37 cellular contexts compared by ENCODE assay signal in the genomic region with DNA sequence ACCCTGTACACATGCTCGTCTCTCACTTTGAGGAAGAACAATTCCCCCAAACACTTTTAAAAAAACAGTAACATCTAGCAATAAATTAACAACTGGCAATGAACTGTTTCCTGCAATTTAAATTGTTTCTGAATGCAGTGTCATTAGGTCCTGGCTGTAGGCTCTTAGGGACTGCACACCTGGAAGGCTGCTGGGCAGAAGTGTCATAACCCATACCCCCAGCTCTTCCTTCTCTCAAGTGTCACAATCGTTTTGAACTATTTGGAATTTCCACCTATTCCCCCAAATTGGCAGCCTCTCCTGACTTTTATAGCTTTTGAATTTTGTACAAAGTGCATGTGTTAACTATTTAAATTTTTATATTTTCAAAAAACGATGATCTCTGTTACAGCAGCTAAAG.
"Had no signal": no experiment of that assay in that cellular context is flagged by ENCODE, and none has a peak within 500 bp of the region (broad histone marks: within the 10 kb centered on the region; RNA-seq: fewer than 3 reads in every experiment).

No MANE protein-coding gene starts in this region.

- H3K9me3 Mint-ChIP-seq: activated T-helper 1 cell treated with anti-CD3 and anti-CD28 coated beads, Interleukin-12 subunit alpha, Interleukin-12 subunit beta, Interleukin-2, Interleukin-4 antibody, amounts not matched to agents 30 ng/mL and 10 ng/mL and 1 ng/mL, durations not matched to agents 14 hours and 24 hours and 36 hours had no signal

- H3K4me1 ChIP-seq: adrenal gland, ascending aorta, body of pancreas, breast epithelium had no signal

- H3K4me3 Mint-ChIP-seq: activated naive CD4-positive, alpha-beta T cell treated with anti-CD3 and anti-CD28 coated beads for 36 hours; activated naive CD4-positive, alpha-beta T cell treated with anti-CD3 and anti-CD28 coated beads, Interleukin-2, amount 10 ng/mL, durations not matched to agents 7 days and 5 days; activated naive CD4-positive, alpha-beta T cell treated with anti-CD3 and anti-CD28 coated beads, Interleukin-2, amount 50 U/mL, for 24 hours; activated naive CD8-positive, alpha-beta T cell; activated naive CD8-positive, alpha-beta T cell treated with anti-CD3 and anti-CD28 coated beads for 36 hours; activated naive CD8-positive, alpha-beta T cell treated with anti-CD3 and anti-CD28 coated beads, Interleukin-2, amount 10 ng/mL, durations not matched to agents 7 days and 5 days; activated naive CD8-positive, alpha-beta T cell treated with anti-CD3 and anti-CD28 coated beads, Interleukin-2, amount 50 U/mL, for 24 hours; activated T-cell treated with anti-CD3 and anti-CD28 coated beads, Interleukin-2, amount 50 U/mL, for 24 hours; activated T-cell treated with anti-CD3 and anti-CD28 coated beads, Interleukin-2, amount 50 U/mL, for 4 hours; activated T-cell treated with anti-CD3 and anti-CD28 coated beads, Interleukin-2, amount 50 U/mL, for 72 hours; activated T-helper 1 cell treated with anti-CD3 and anti-CD28 coated beads, Interleukin-12 subunit alpha, Interleukin-12 subunit beta, Interleukin-2, Interleukin-4 antibody, amounts not matched to agents 30 ng/mL and 10 ng/mL and 1 ng/mL, durations not matched to agents 14 hours and 24 hours and 36 hours; activated T-helper 17 cell treated with anti-CD3 and anti-CD28 coated beads, Interleukin-2, amount 50 U/mL, for 72 hours; brain; central memory CD8-positive, alpha-beta T cell had no signal

- H3K27ac Mint-ChIP-seq: activated naive CD4-positive, alpha-beta T cell treated with anti-CD3 and anti-CD28 coated beads for 36 hours; activated naive CD4-positive, alpha-beta T cell treated with anti-CD3 and anti-CD28 coated beads, Interleukin-2, amount 10 ng/mL, durations not matched to agents 7 days and 5 days; activated naive CD4-positive, alpha-beta T cell treated with anti-CD3 and anti-CD28 coated beads, Interleukin-2, amount 50 U/mL, for 24 hours; activated naive CD4-positive, alpha-beta T cell treated with anti-CD3 and anti-CD28 coated beads, Interleukin-2, amount 50 U/mL, for 72 hours; activated naive CD8-positive, alpha-beta T cell; activated naive CD8-positive, alpha-beta T cell treated with anti-CD3 and anti-CD28 coated beads for 36 hours; activated naive CD8-positive, alpha-beta T cell treated with anti-CD3 and anti-CD28 coated beads, Interleukin-2, amount 10 ng/mL, durations not matched to agents 7 days and 5 days; activated naive CD8-positive, alpha-beta T cell treated with anti-CD3 and anti-CD28 coated beads, Interleukin-2, amount 50 U/mL, for 24 hours; activated T-cell treated with anti-CD3 and anti-CD28 coated beads, Interleukin-2, amount 50 U/mL, for 24 hours; activated T-cell treated with anti-CD3 and anti-CD28 coated beads, Interleukin-2, amount 50 U/mL, for 72 hours; activated T-helper 1 cell treated with anti-CD3 and anti-CD28 coated beads, Interleukin-12 subunit alpha, Interleukin-12 subunit beta, Interleukin-2, Interleukin-4 antibody, amounts not matched to agents 30 ng/mL and 10 ng/mL and 1 ng/mL, durations not matched to agents 14 hours and 24 hours and 36 hours; activated T-helper 17 cell treated with anti-CD3 and anti-CD28 coated beads, Interleukin-2, amount 50 U/mL, for 72 hours; activated T-helper 2 cell treated with anti-CD3 and anti-CD28 coated beads, Interferon-gamma antibody, Interleukin-2, Interleukin-4, amounts not matched to agents 10 μg/mL and 5 μg/mL and 100 μg/mL, durations not matched to agents 14 hours and 24 hours and 36 hours; brain had no signal

- H3K27me3 ChIP-seq: adrenal gland, ascending aorta, body of pancreas, brain microvascular endothelial cell, breast epithelium, cardiac muscle cell had no signal

- H3K36me3 ChIP-seq: adrenal gland, ascending aorta, brain microvascular endothelial cell, breast epithelium, cardiac muscle cell had no signal

- H3K9me3 ChIP-seq: adrenal gland, ascending aorta, body of pancreas, breast epithelium had no signal

- H3K36me3 Mint-ChIP-seq: activated naive CD4-positive, alpha-beta T cell treated with anti-CD3 and anti-CD28 coated beads, Interleukin-2, amount 10 ng/mL, durations not matched to agents 7 days and 5 days; brain had no signal

- H3K4me1 Mint-ChIP-seq: activated naive CD4-positive, alpha-beta T cell treated with anti-CD3 and anti-CD28 coated beads, Interleukin-2, amount 10 ng/mL, durations not matched to agents 7 days and 5 days; activated naive CD8-positive, alpha-beta T cell treated with anti-CD3 and anti-CD28 coated beads, Interleukin-2, amount 50 U/mL, for 24 hours; activated T-helper 17 cell treated with anti-CD3 and anti-CD28 coated beads, Interleukin-2, amount 50 U/mL, for 72 hours; brain; central memory CD8-positive, alpha-beta T cell had no signal

- ATAC-seq: activated naive CD4-positive, alpha-beta T cell treated with anti-CD3 and anti-CD28 coated beads, Interleukin-2, amount 50 U/mL, for 72 hours; activated naive CD8-positive, alpha-beta T cell treated with anti-CD3 and anti-CD28 coated beads, Interleukin-2, amount 50 U/mL, for 24 hours; activated T-cell treated with anti-CD3 and anti-CD28 coated beads, Interleukin-2, amount 50 U/mL, for 4 hours; activated T-cell treated with anti-CD3 and anti-CD28 coated beads, Interleukin-2, amount 50 U/mL, for 72 hours; activated T-helper 17 cell treated with anti-CD3 and anti-CD28 coated beads, Interleukin-2, amount 50 U/mL, for 72 hours; body of pancreas had no signal

- H3K27ac ChIP-seq: adrenal gland, ascending aorta, body of pancreas, brain microvascular endothelial cell, breast epithelium, cardiac muscle cell had no signal

- H3K4me3 ChIP-seq: adrenal gland, ascending aorta, body of pancreas, breast epithelium, cardiac muscle cell had no signal

- DNase-seq: activated effector memory CD4-positive, alpha-beta T cell treated with anti-CD3 and anti-CD28 coated beads, Interleukin-2, amount 50 U/mL, for 16 hours; activated effector memory CD4-positive, alpha-beta T cell treated with Interleukin-2 at 50 U/mL for 16 hours; activated gamma-delta T cell; activated gamma-delta T cell treated with Interleukin-2 at 50 U/mL for 16 hours; activated naive CD4-positive, alpha-beta T cell; activated naive CD4-positive, alpha-beta T cell treated with anti-CD3 and anti-CD28 coated beads for 36 hours; activated naive CD4-positive, alpha-beta T cell treated with anti-CD3 and anti-CD28 coated beads, Interleukin-2, amount 10 ng/mL, durations not matched to agents 7 days and 5 days; activated naive CD4-positive, alpha-beta T cell treated with anti-CD3 and anti-CD28 coated beads, Interleukin-2, amount 50 U/mL, for 16 hours; activated naive CD4-positive, alpha-beta T cell treated with Interleukin-2 at 50 U/mL for 16 hours; activated naive CD8-positive, alpha-beta T cell treated with anti-CD3 and anti-CD28 coated beads for 36 hours; activated naive CD8-positive, alpha-beta T cell treated with anti-CD3 and anti-CD28 coated beads, Interleukin-2, amount 10 ng/mL, durations not matched to agents 7 days and 5 days; activated naive CD8-positive, alpha-beta T cell treated with anti-CD3 and anti-CD28 coated beads, Interleukin-2, amount 50 U/mL, for 24 hours; activated T-cell treated with anti-CD3 and anti-CD28 coated beads, Interleukin-2, amount 50 U/mL, for 1 hour; activated T-cell treated with anti-CD3 and anti-CD28 coated beads, Interleukin-2, amount 50 U/mL, for 24 hours; activated T-cell treated with anti-CD3 and anti-CD28 coated beads, Interleukin-2, amount 50 U/mL, for 4 hours; activated T-cell treated with anti-CD3 and anti-CD28 coated beads, Interleukin-2, amount 50 U/mL, for 48 hours; activated T-cell treated with anti-CD3 and anti-CD28 coated beads, Interleukin-2, amount 50 U/mL, for 72 hours; adrenal gland; amniotic stem cell; amygdala; anterior cingulate cortex; aorta; body of pancreas; brain microvascular endothelial cell; central memory CD4-positive, alpha-beta T cell; cerebellar nuclear complex had no signal

- H3K27me3 Mint-ChIP-seq: activated naive CD4-positive, alpha-beta T cell treated with anti-CD3 and anti-CD28 coated beads, Interleukin-2, amount 50 U/mL, for 24 hours; activated naive CD8-positive, alpha-beta T cell treated with anti-CD3 and anti-CD28 coated beads for 36 hours had no signal
